Comparison of ENCODE assay signal across 1 cellular context in the genomic region with DNA sequence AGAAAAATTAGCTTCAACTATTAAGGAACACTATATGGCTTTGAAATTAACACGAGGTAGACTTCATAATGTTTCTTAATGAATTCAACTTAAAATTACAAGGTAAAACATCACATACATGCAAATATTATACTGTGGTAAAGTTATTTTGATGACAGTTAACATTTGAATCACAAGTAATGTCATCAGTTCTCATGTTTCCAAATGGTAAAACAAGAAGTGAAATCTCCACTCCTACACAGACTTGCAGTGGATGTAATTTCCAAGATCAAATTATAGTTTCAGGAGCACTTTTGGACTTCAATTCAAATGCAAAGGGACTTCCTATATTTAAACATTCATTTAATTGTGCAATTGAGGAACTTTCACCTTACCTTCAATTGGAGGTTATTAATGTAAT.
TF ChIP-seq lines count a peak whose summit lies in the region.

No MANE protein-coding gene starts in this region.

TF ChIP-seq in HepG2, 621 proteins besides CTCF, POLR2A, EP300 and RAD21 (continued from another document):
- no peak for TF ChIP-seq ZNF326 (CRISPR knock-in tag; IDR thresholded peaks at IDR 0.05; ENCODE audit: borderline replicate concordance)
- TF ChIP-seq, protein P1, sequence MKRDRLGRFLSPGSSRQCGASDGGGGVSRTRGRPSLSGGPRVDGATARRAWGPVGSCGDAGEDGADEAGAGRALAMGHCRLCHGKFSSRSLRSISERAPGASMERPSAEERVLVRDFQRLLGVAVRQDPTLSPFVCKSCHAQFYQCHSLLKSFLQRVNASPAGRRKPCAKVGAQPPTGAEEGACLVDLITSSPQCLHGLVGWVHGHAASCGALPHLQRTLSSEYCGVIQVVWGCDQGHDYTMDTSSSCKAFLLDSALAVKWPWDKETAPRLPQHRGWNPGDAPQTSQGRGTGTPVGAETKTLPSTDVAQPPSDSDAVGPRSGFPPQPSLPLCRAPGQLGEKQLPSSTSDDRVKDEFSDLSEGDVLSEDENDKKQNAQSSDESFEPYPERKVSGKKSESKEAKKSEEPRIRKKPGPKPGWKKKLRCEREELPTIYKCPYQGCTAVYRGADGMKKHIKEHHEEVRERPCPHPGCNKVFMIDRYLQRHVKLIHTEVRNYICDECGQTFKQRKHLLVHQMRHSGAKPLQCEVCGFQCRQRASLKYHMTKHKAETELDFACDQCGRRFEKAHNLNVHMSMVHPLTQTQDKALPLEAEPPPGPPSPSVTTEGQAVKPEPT (CRISPR knock-in tag; IDR thresholded peaks at IDR 0.05; ENCODE audit: low read depth), result no peak
